ENCODE assay signal across 39 cellular contexts in genomic region chrX:87310780-87311179, GRCh38.
"Had no signal": no experiment of that assay in that cellular context is flagged by ENCODE, and none has a peak within 500 bp of the region (broad histone marks: within the 10 kb centered on the region; RNA-seq: fewer than 3 reads in every experiment).

No MANE protein-coding gene starts in this region.

- H3K27me3 Mint-ChIP-seq: activated naive CD4-positive, alpha-beta T cell treated with anti-CD3 and anti-CD28 coated beads, Interleukin-2, amount 10 ng/mL, durations not matched to agents 7 days and 5 days; activated naive CD4-positive, alpha-beta T cell treated with anti-CD3 and anti-CD28 coated beads, Interleukin-2, amount 50 U/mL, for 24 hours; activated naive CD8-positive, alpha-beta T cell; activated naive CD8-positive, alpha-beta T cell treated with anti-CD3 and anti-CD28 coated beads for 36 hours; activated naive CD8-positive, alpha-beta T cell treated with anti-CD3 and anti-CD28 coated beads, Interleukin-2, amount 10 ng/mL, durations not matched to agents 7 days and 5 days; activated naive CD8-positive, alpha-beta T cell treated with anti-CD3 and anti-CD28 coated beads, Interleukin-2, amount 50 U/mL, for 24 hours; activated T-helper 17 cell treated with anti-CD3 and anti-CD28 coated beads, Interleukin-2, amount 50 U/mL, for 72 hours; central memory CD8-positive, alpha-beta T cell had no signal

- H3K4me3 Mint-ChIP-seq: activated naive CD4-positive, alpha-beta T cell treated with anti-CD3 and anti-CD28 coated beads for 36 hours; activated naive CD4-positive, alpha-beta T cell treated with anti-CD3 and anti-CD28 coated beads, Interleukin-2, amount 10 ng/mL, durations not matched to agents 7 days and 5 days; activated naive CD4-positive, alpha-beta T cell treated with anti-CD3 and anti-CD28 coated beads, Interleukin-2, amount 50 U/mL, for 24 hours; activated naive CD8-positive, alpha-beta T cell; activated naive CD8-positive, alpha-beta T cell treated with anti-CD3 and anti-CD28 coated beads for 36 hours; activated naive CD8-positive, alpha-beta T cell treated with anti-CD3 and anti-CD28 coated beads, Interleukin-2, amount 10 ng/mL, durations not matched to agents 7 days and 5 days; activated naive CD8-positive, alpha-beta T cell treated with anti-CD3 and anti-CD28 coated beads, Interleukin-2, amount 50 U/mL, for 24 hours; activated T-cell treated with anti-CD3 and anti-CD28 coated beads, Interleukin-2, amount 50 U/mL, for 24 hours; activated T-cell treated with anti-CD3 and anti-CD28 coated beads, Interleukin-2, amount 50 U/mL, for 4 hours; activated T-cell treated with anti-CD3 and anti-CD28 coated beads, Interleukin-2, amount 50 U/mL, for 72 hours; activated T-helper 1 cell treated with anti-CD3 and anti-CD28 coated beads, Interleukin-12 subunit alpha, Interleukin-12 subunit beta, Interleukin-2, Interleukin-4 antibody, amounts not matched to agents 30 ng/mL and 10 ng/mL and 1 ng/mL, durations not matched to agents 14 hours and 24 hours and 36 hours; activated T-helper 17 cell treated with anti-CD3 and anti-CD28 coated beads, Interleukin-2, amount 50 U/mL, for 72 hours; brain; central memory CD8-positive, alpha-beta T cell had no signal

- H3K27ac Mint-ChIP-seq: activated naive CD4-positive, alpha-beta T cell treated with anti-CD3 and anti-CD28 coated beads for 36 hours; activated naive CD4-positive, alpha-beta T cell treated with anti-CD3 and anti-CD28 coated beads, Interleukin-2, amount 10 ng/mL, durations not matched to agents 7 days and 5 days; activated naive CD4-positive, alpha-beta T cell treated with anti-CD3 and anti-CD28 coated beads, Interleukin-2, amount 50 U/mL, for 24 hours; activated naive CD4-positive, alpha-beta T cell treated with anti-CD3 and anti-CD28 coated beads, Interleukin-2, amount 50 U/mL, for 72 hours; activated naive CD8-positive, alpha-beta T cell; activated naive CD8-positive, alpha-beta T cell treated with anti-CD3 and anti-CD28 coated beads for 36 hours; activated naive CD8-positive, alpha-beta T cell treated with anti-CD3 and anti-CD28 coated beads, Interleukin-2, amount 10 ng/mL, durations not matched to agents 7 days and 5 days; activated naive CD8-positive, alpha-beta T cell treated with anti-CD3 and anti-CD28 coated beads, Interleukin-2, amount 50 U/mL, for 24 hours; activated T-cell treated with anti-CD3 and anti-CD28 coated beads, Interleukin-2, amount 50 U/mL, for 24 hours; activated T-cell treated with anti-CD3 and anti-CD28 coated beads, Interleukin-2, amount 50 U/mL, for 72 hours; activated T-helper 1 cell treated with anti-CD3 and anti-CD28 coated beads, Interleukin-12 subunit alpha, Interleukin-12 subunit beta, Interleukin-2, Interleukin-4 antibody, amounts not matched to agents 30 ng/mL and 10 ng/mL and 1 ng/mL, durations not matched to agents 14 hours and 24 hours and 36 hours; activated T-helper 17 cell treated with anti-CD3 and anti-CD28 coated beads, Interleukin-2, amount 50 U/mL, for 72 hours; activated T-helper 2 cell treated with anti-CD3 and anti-CD28 coated beads, Interferon-gamma antibody, Interleukin-2, Interleukin-4, amounts not matched to agents 10 μg/mL and 5 μg/mL and 100 μg/mL, durations not matched to agents 14 hours and 24 hours and 36 hours; brain had no signal

- H3K4me3 ChIP-seq: adrenal gland, ascending aorta, body of pancreas, breast epithelium, cardiac muscle cell had no signal

- H3K27ac ChIP-seq: adrenal gland, ascending aorta, body of pancreas, brain microvascular endothelial cell, breast epithelium, cardiac muscle cell had no signal

- H3K9me3 Mint-ChIP-seq: activated naive CD4-positive, alpha-beta T cell treated with anti-CD3 and anti-CD28 coated beads for 36 hours; activated naive CD4-positive, alpha-beta T cell treated with anti-CD3 and anti-CD28 coated beads, Interleukin-2, amount 10 ng/mL, durations not matched to agents 7 days and 5 days; activated naive CD4-positive, alpha-beta T cell treated with anti-CD3 and anti-CD28 coated beads, Interleukin-2, amount 50 U/mL, for 24 hours; activated naive CD8-positive, alpha-beta T cell treated with anti-CD3 and anti-CD28 coated beads for 36 hours; activated naive CD8-positive, alpha-beta T cell treated with anti-CD3 and anti-CD28 coated beads, Interleukin-2, amount 10 ng/mL, durations not matched to agents 7 days and 5 days; activated naive CD8-positive, alpha-beta T cell treated with anti-CD3 and anti-CD28 coated beads, Interleukin-2, amount 50 U/mL, for 24 hours; activated T-cell treated with anti-CD3 and anti-CD28 coated beads, Interleukin-2, amount 50 U/mL, for 24 hours; activated T-cell treated with anti-CD3 and anti-CD28 coated beads, Interleukin-2, amount 50 U/mL, for 72 hours; activated T-helper 1 cell treated with anti-CD3 and anti-CD28 coated beads, Interleukin-12 subunit alpha, Interleukin-12 subunit beta, Interleukin-2, Interleukin-4 antibody, amounts not matched to agents 30 ng/mL and 10 ng/mL and 1 ng/mL, durations not matched to agents 14 hours and 24 hours and 36 hours; activated T-helper 17 cell treated with anti-CD3 and anti-CD28 coated beads, Interleukin-2, amount 50 U/mL, for 72 hours; activated T-helper 2 cell treated with anti-CD3 and anti-CD28 coated beads, Interferon-gamma antibody, Interleukin-2, Interleukin-4, amounts not matched to agents 10 μg/mL and 5 μg/mL and 100 μg/mL, durations not matched to agents 14 hours and 24 hours and 36 hours; brain had no signal

- DNase-seq: activated effector memory CD4-positive, alpha-beta T cell treated with anti-CD3 and anti-CD28 coated beads, Interleukin-2, amount 50 U/mL, for 16 hours; activated effector memory CD4-positive, alpha-beta T cell treated with Interleukin-2 at 50 U/mL for 16 hours; activated gamma-delta T cell; activated gamma-delta T cell treated with Interleukin-2 at 50 U/mL for 16 hours; activated naive CD4-positive, alpha-beta T cell; activated naive CD4-positive, alpha-beta T cell treated with anti-CD3 and anti-CD28 coated beads for 36 hours; activated naive CD4-positive, alpha-beta T cell treated with anti-CD3 and anti-CD28 coated beads, Interleukin-2, amount 10 ng/mL, durations not matched to agents 7 days and 5 days; activated naive CD4-positive, alpha-beta T cell treated with anti-CD3 and anti-CD28 coated beads, Interleukin-2, amount 50 U/mL, for 16 hours; activated naive CD4-positive, alpha-beta T cell treated with Interleukin-2 at 50 U/mL for 16 hours; activated naive CD8-positive, alpha-beta T cell treated with anti-CD3 and anti-CD28 coated beads for 36 hours; activated naive CD8-positive, alpha-beta T cell treated with anti-CD3 and anti-CD28 coated beads, Interleukin-2, amount 10 ng/mL, durations not matched to agents 7 days and 5 days; activated naive CD8-positive, alpha-beta T cell treated with anti-CD3 and anti-CD28 coated beads, Interleukin-2, amount 50 U/mL, for 24 hours; activated T-cell treated with anti-CD3 and anti-CD28 coated beads, Interleukin-2, amount 50 U/mL, for 1 hour; activated T-cell treated with anti-CD3 and anti-CD28 coated beads, Interleukin-2, amount 50 U/mL, for 24 hours; activated T-cell treated with anti-CD3 and anti-CD28 coated beads, Interleukin-2, amount 50 U/mL, for 4 hours; activated T-cell treated with anti-CD3 and anti-CD28 coated beads, Interleukin-2, amount 50 U/mL, for 48 hours; activated T-cell treated with anti-CD3 and anti-CD28 coated beads, Interleukin-2, amount 50 U/mL, for 72 hours; adrenal gland; amniotic stem cell; amygdala; anterior cingulate cortex; aorta; body of pancreas; brain microvascular endothelial cell; caudate nucleus; central memory CD4-positive, alpha-beta T cell; cerebellar nuclear complex had no signal

- H3K36me3 Mint-ChIP-seq: activated naive CD4-positive, alpha-beta T cell treated with anti-CD3 and anti-CD28 coated beads, Interleukin-2, amount 10 ng/mL, durations not matched to agents 7 days and 5 days; activated naive CD4-positive, alpha-beta T cell treated with anti-CD3 and anti-CD28 coated beads, Interleukin-2, amount 50 U/mL, for 24 hours; activated naive CD4-positive, alpha-beta T cell treated with anti-CD3 and anti-CD28 coated beads, Interleukin-2, amount 50 U/mL, for 72 hours; activated naive CD8-positive, alpha-beta T cell; activated naive CD8-positive, alpha-beta T cell treated with anti-CD3 and anti-CD28 coated beads for 36 hours; activated naive CD8-positive, alpha-beta T cell treated with anti-CD3 and anti-CD28 coated beads, Interleukin-2, amount 10 ng/mL, durations not matched to agents 7 days and 5 days; brain had no signal

- H3K27me3 ChIP-seq: ascending aorta, body of pancreas, brain microvascular endothelial cell, cardiac muscle cell had no signal

- H3K36me3 ChIP-seq: adrenal gland, ascending aorta, brain microvascular endothelial cell, breast epithelium, cardiac muscle cell had no signal

- H3K4me1 ChIP-seq: adrenal gland, ascending aorta, body of pancreas, breast epithelium had no signal

- H3K4me1 Mint-ChIP-seq: activated naive CD4-positive, alpha-beta T cell treated with anti-CD3 and anti-CD28 coated beads, Interleukin-2, amount 10 ng/mL, durations not matched to agents 7 days and 5 days; activated naive CD4-positive, alpha-beta T cell treated with anti-CD3 and anti-CD28 coated beads, Interleukin-2, amount 50 U/mL, for 24 hours; activated naive CD8-positive, alpha-beta T cell treated with anti-CD3 and anti-CD28 coated beads for 36 hours; activated naive CD8-positive, alpha-beta T cell treated with anti-CD3 and anti-CD28 coated beads, Interleukin-2, amount 10 ng/mL, durations not matched to agents 7 days and 5 days; activated naive CD8-positive, alpha-beta T cell treated with anti-CD3 and anti-CD28 coated beads, Interleukin-2, amount 50 U/mL, for 24 hours; activated T-helper 17 cell treated with anti-CD3 and anti-CD28 coated beads, Interleukin-2, amount 50 U/mL, for 72 hours; brain; central memory CD8-positive, alpha-beta T cell had no signal

- ATAC-seq: activated naive CD4-positive, alpha-beta T cell treated with anti-CD3 and anti-CD28 coated beads, Interleukin-2, amount 50 U/mL, for 72 hours; activated naive CD8-positive, alpha-beta T cell treated with anti-CD3 and anti-CD28 coated beads, Interleukin-2, amount 50 U/mL, for 24 hours; activated T-cell treated with anti-CD3 and anti-CD28 coated beads, Interleukin-2, amount 50 U/mL, for 4 hours; activated T-cell treated with anti-CD3 and anti-CD28 coated beads, Interleukin-2, amount 50 U/mL, for 72 hours; activated T-helper 17 cell treated with anti-CD3 and anti-CD28 coated beads, Interleukin-2, amount 50 U/mL, for 72 hours; body of pancreas had no signal

- H3K9me3 ChIP-seq: adrenal gland, ascending aorta, body of pancreas had no signal

- FAIRE-seq: bronchial epithelial cell had no signal
